Comparison of ENCODE assay signal across 8 cellular contexts in the genomic region with DNA sequence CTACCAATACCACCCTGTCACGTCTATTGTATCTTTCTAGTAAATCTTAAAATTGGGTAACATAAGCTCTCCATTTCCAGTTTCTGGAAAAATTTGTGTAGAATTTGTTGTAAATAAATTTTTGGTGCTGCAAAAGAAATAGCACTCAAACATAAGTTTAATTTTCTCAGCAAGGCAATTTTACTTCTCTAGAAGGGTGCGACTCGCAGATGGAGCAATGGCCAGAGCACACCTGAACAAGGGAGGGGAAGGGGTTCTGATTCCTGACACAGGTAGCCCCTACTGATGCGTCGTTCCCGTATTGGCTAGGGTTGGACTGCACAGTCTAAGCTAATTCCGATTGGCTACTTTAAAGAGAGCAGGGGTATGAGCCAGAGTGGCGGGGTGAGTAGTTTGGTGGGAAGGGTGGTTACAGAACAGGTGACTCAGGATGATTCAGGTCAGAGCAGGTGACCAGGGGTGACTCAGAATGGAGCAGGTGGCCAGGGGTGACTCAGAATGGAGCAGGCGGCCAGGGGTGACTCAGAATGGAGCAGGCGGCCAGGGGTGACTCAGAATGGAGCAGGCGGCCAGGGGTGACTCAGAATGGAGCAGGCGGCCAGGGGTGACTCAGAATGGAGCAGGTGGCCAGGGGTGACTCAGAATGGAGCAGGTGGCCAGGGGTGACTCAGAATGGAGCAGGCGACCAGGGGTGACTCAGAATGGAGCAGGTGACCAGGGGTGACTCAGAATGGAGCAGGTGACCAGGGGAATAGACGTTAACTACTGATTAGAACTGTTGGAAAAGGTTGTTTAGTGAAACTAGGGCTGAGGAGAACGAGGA. TPM values are rescaled to one million over a fixed set of nuclear protein-coding genes. Genes with fewer than 3 reads are reported as not detected.
A peak's percentile ranks its signal among the peaks of the same experiment; 100 is the strongest.
DNase-seq lines count a peak whose midpoint lies in the region; ATAC-seq, FAIRE-seq and TF ChIP-seq lines count a peak whose summit lies in the region.
"Not testable (repeated sequence)": the region's sequence is repeated elsewhere in the genome, so short reads cannot be mapped to it uniquely, and the experiment has no call there.

No MANE protein-coding gene starts in this region.

- not testable (repeated sequence) for H3K9me3 ChIP-seq in Peyer's patch; right cardiac atrium (ENCODE audit: control insufficient read depth, low read length)

- peak; percentile 100 for FAIRE-seq in bronchial epithelial cell (lab: Jason Lieb, UNC)

- not testable (repeated sequence) for H3K4me1 ChIP-seq in Peyer's patch; right cardiac atrium (ENCODE audit: control insufficient read depth, insufficient read depth, low read length)

- ATAC-seq in right cardiac atrium: not testable (repeated sequence)

- not testable (repeated sequence) for H3K27me3 ChIP-seq in Peyer's patch; bronchial epithelial cell (ENCODE audit: control insufficient read depth, insufficient read depth, low read length); right cardiac atrium (ENCODE audit: control insufficient read depth, insufficient read depth)

- H3K4me3 ChIP-seq in Peyer's patch; bronchial epithelial cell (ENCODE audit: low read depth, low read length); right cardiac atrium (ENCODE audit: low read length): not testable (repeated sequence)

- TF ChIP-seq CTCF in Peyer's patch (IDR thresholded peaks at IDR 0.05); bronchial epithelial cell (IDR thresholded peaks at IDR 0.05; ENCODE audit: insufficient read depth, low read length, severe bottlenecking): not testable (repeated sequence)

- intact Hi-C loops in right cardiac atrium (cut with DNase I): not testable (repeated sequence)

- H3K36me3 ChIP-seq in Peyer's patch; bronchial epithelial cell (ENCODE audit: control insufficient read depth, insufficient read depth, low read length): not testable (repeated sequence)

- DNase-seq in DMS79 (lab: John Stamatoyannopoulos, UW) (peak; percentile 7), HS-27A (ENCODE audit: low read depth) (peak; percentile 27), Peyer's patch (peak; percentile 24 to 85 (median 64)), bronchial epithelial cell (ENCODE audit: low read depth) (peak; percentile 70), right cardiac atrium (peak; percentile 66 to 82 (median 68)), pons (ENCODE audit: low spot score) (peak; percentile 40)
- DNase-seq in activated CD8-positive, alpha-beta memory T cell treated with anti-CD3 and anti-CD28 coated beads for 4 hours (ENCODE audit: low read depth in 2 of 2): peak; percentile 73 to 76
- peak; percentile 77 to 80 for DNase-seq in stimulated activated CD8-positive, alpha-beta memory T cell treated with anti-CD3 and anti-CD28 coated beads, Interleukin-7, amount 100 ng/mL, for 48 hours (ENCODE audit: extremely low read depth in 1 of 2, low read depth in 1 of 2)

- TF ChIP-seq POLR2A in Peyer's patch (IDR thresholded peaks at IDR 0.05): not testable (repeated sequence)

- WGBS in right cardiac atrium: 67% methylated on average over 15 of the region's 15 CpGs

- peak overlapping the region in 1 of 4 donors; percentile 37 for H3K27ac ChIP-seq in Peyer's patch
- H3K27ac ChIP-seq in right cardiac atrium (ENCODE audit: low read length): not testable (repeated sequence)

RNA-seq across cellular contexts. Expression of a gene that starts 32.0 kb away (rescaled TPM):
- total RNA-seq in Peyer's patch: 10 to 100 TPM; 20.5 to 92.4 (median 62.0) TPM
- total RNA-seq in bronchial epithelial cell: 0.13 and 1.3 TPM in 2 replicates
- 100 to 1,000 TPM in 1 of 4 donors, 10 to 100 TPM in 3; 31.3 to 107 (median 58.1) TPM for total RNA-seq in right cardiac atrium
- polyA plus RNA-seq in right cardiac atrium: 24.4 TPM

RNA-seq across cellular contexts. Expression of a gene that starts 45.5 kb away (rescaled TPM):
- 10 to 100 TPM; 13.4 to 37.1 (median 23.0) TPM for total RNA-seq in Peyer's patch
- total RNA-seq in bronchial epithelial cell: 5.6 and 6.3 TPM in 2 replicates
- 10 to 100 TPM; 21.3 to 73.3 (median 29.6) TPM for total RNA-seq in right cardiac atrium
- 21.9 TPM for polyA plus RNA-seq in right cardiac atrium

Comparison
In these comparisons a context has a peak if more than half of its experiments do, and no peak if none do; other contexts are left out.
1. DNase-seq: peak in every context shown above with its lines; median percentile 78 in stimulated activated CD8-positive, alpha-beta memory T cell treated with anti-CD3 and anti-CD28 coated beads, Interleukin-7, amount 100 ng/mL, for 48 hours; 74 in activated CD8-positive, alpha-beta memory T cell treated with anti-CD3 and anti-CD28 coated beads for 4 hours; 70 in bronchial epithelial cell; 68 in right cardiac atrium; 64 in Peyer's patch; 40 in pons; 27 in HS-27A; 7 in DMS79.